ENCODE assay signal across 13 cellular contexts in genomic region chr10:34916368-34916767, GRCh38.
DNase-seq lines count a peak whose midpoint lies in the region; ATAC-seq and TF ChIP-seq lines count a peak whose summit lies in the region.
"Had no signal": no experiment of that assay in that cellular context is flagged by ENCODE, and none has a peak within 500 bp of the region (broad histone marks: within the 10 kb centered on the region; RNA-seq: fewer than 3 reads in every experiment).

No MANE protein-coding gene starts in this region.

- H3K4me1 ChIP-seq in GM23248 (ENCODE audit: insufficient read depth) (peaks cover 12% of the 10 kb centered on the region), foreskin keratinocyte (no peaks in the 10 kb centered on the region)
- no peaks in the 10 kb centered on the region for H3K4me1 ChIP-seq in naive thymus-derived CD4-positive, alpha-beta T cell (ENCODE audit: control insufficient read depth in 2 of 2, insufficient read depth in 2 of 2, low read length in 2 of 2)
- H3K4me1 ChIP-seq: Caco-2 had no signal

- H3K36me3 Mint-ChIP-seq in naive thymus-derived CD4-positive, alpha-beta T cell = no peaks in the 10 kb centered on the region
- H3K36me3 Mint-ChIP-seq: naive B cell had no signal

- CTCF ChIA-PET in AG04449 (lab: Yijun Ruan, JAX) = interaction anchor here (1.6 kb wide), 1 partner anchor 262 kb away, joined by 4 read pairs; no protein-coding TSS in a partner anchor
- CTCF ChIA-PET in naive thymus-derived CD4-positive, alpha-beta T cell (lab: Charles Lee) = no interaction called here

- no peaks in the 10 kb centered on the region for H4K20me1 ChIP-seq in GM23248 (ENCODE audit: insufficient read depth)

- no peak overlapping the region for H3K4me3 Mint-ChIP-seq in naive thymus-derived CD4-positive, alpha-beta T cell
- H3K4me3 Mint-ChIP-seq: activated B cell treated with CpG ODN at 0.5 μM for 24 hours, naive B cell had no signal

- peak overlapping the region; percentile 27 for H3K4me2 ChIP-seq in GM23248 (ENCODE audit: unreplicated experiment)

- no peaks in the 10 kb centered on the region for H3K9me3 ChIP-seq in GM23248 (ENCODE audit: low read depth)
- no peaks in the 10 kb centered on the region for H3K9me3 ChIP-seq in naive thymus-derived CD4-positive, alpha-beta T cell (ENCODE audit: control insufficient read depth in 2 of 3, low read length in 3 of 3)
- H3K9me3 ChIP-seq: Caco-2 had no signal

- in situ Hi-C loops in GM23248 (cut with MboI) (no loop called here), GM13977 (cut with MboI; ENCODE audit: low pct_unique_long_range_greater_than_20kb, low sequenced_read_pairs, unreplicated experiment) (no loop called here)

- ATAC-seq in foreskin keratinocyte = peak; percentile 87
- ATAC-seq in naive thymus-derived CD4-positive, alpha-beta T cell = no peak

- H3K27ac ChIP-seq in GM23248 = peak overlapping the region; percentile 53
- peak overlapping the region; percentile 34 for H3K27ac ChIP-seq in foreskin keratinocyte
- H3K27ac ChIP-seq in naive thymus-derived CD4-positive, alpha-beta T cell (ENCODE audit: low read depth, low read length) = no peak overlapping the region

- DNase-seq in AG04449 (ENCODE audit: low read depth, low spot score) = peak; percentile 71
- DNase-seq in GM23248 = peak; percentile 92
- peak; percentile 33 for DNase-seq in SW480 (ENCODE audit: low spot score)
- DNase-seq in foreskin keratinocyte = peak; percentile 68 to 73
- no peak for DNase-seq in Kasumi-1 (lab: John Stamatoyannopoulos, UW)
- no peak for DNase-seq in GM13977 (ENCODE audit: low spot score)
- DNase-seq in activated naive CD4-positive, alpha-beta T cell (lab: John Stamatoyannopoulos, UW) = no peak
- DNase-seq in naive thymus-derived CD4-positive, alpha-beta T cell = no peak
- DNase-seq: activated B cell treated with CpG ODN at 0.5 μM for 24 hours; naive B cell; NCI-H2081 treated with DMSO at 0.1 percent for 48 hours; stimulated activated CD4-positive, alpha-beta T cell treated with anti-CD3 and anti-CD28 coated beads, Interleukin-2, amount 100 ng/mL, for 48 hours had no signal

- H3K9ac ChIP-seq in GM23248 = peak overlapping the region; percentile 23; the same call in 1 of the 2 replicates

- no peaks in the 10 kb centered on the region for H3K79me2 ChIP-seq in GM23248 (ENCODE audit: insufficient read depth)

- no peak overlapping the region for H3K27ac Mint-ChIP-seq in naive thymus-derived CD4-positive, alpha-beta T cell
- H3K27ac Mint-ChIP-seq: activated B cell treated with CpG ODN at 0.5 μM for 24 hours, naive B cell had no signal

- H3K4me3 ChIP-seq in AG04449 (ENCODE audit: low read depth, low read length) (no peak overlapping the region), GM23248 (no peak overlapping the region)
- no peak overlapping the region for H3K4me3 ChIP-seq in naive thymus-derived CD4-positive, alpha-beta T cell (ENCODE audit: low read length)

- H2AFZ ChIP-seq in GM23248 = peak overlapping the region; percentile 26; the same call in 1 of the 2 replicates

- TF ChIP-seq CTCF in AG04449 (IDR thresholded peaks at IDR 0.05; ENCODE audit: insufficient read depth, low read length, missing control alignments) = no peak
- TF ChIP-seq CTCF in foreskin keratinocyte (conservative IDR thresholded peaks at IDR 0.05) = no peak
- no peak for TF ChIP-seq CTCF in GM13977 (IDR thresholded peaks at IDR 0.05; ENCODE audit: extremely low read depth, insufficient read depth, missing control alignments)

- WGBS in GM23248 (ENCODE audit: low coverage in 1 of 2, low lambda C conversion rate in 2 of 2, missing lambda C conversion rate in 2 of 2), 2 experiments = 2% methylated on average over 3 of the region's 3 CpGs

- H3F3A ChIP-seq in GM23248 (ENCODE audit: insufficient read depth) = peaks cover 12% of the 10 kb centered on the region

- H3K27me3 Mint-ChIP-seq in naive thymus-derived CD4-positive, alpha-beta T cell = peaks cover 0 to 19% (median 0%) of the 10 kb centered on the region in 5 donors

- H3K27me3 ChIP-seq in GM23248 (replicated peaks; ENCODE audit: insufficient read depth) (no peaks in the 10 kb centered on the region), foreskin keratinocyte (no peaks in the 10 kb centered on the region)
- no peaks in the 10 kb centered on the region for H3K27me3 ChIP-seq in naive thymus-derived CD4-positive, alpha-beta T cell (ENCODE audit: control insufficient read depth in 2 of 2, insufficient read depth in 2 of 2, low read length in 2 of 2)

- peaks cover 0 to 1% (median 0%) of the 10 kb centered on the region in 11 donors for H3K9me3 Mint-ChIP-seq in naive thymus-derived CD4-positive, alpha-beta T cell
- H3K9me3 Mint-ChIP-seq: activated B cell treated with CpG ODN at 0.5 μM for 24 hours had no signal

- H3K36me3 ChIP-seq in GM23248 (ENCODE audit: low read depth) = no peaks in the 10 kb centered on the region
- H3K36me3 ChIP-seq in naive thymus-derived CD4-positive, alpha-beta T cell (ENCODE audit: control insufficient read depth in 2 of 3, insufficient read depth in 3 of 3, low read length in 3 of 3) = no peaks in the 10 kb centered on the region

- POLR2A ChIA-PET in AG04449 (lab: Yijun Ruan, JAX) = interaction anchor here (1.2 kb wide), 1 partner anchor 8 kb away, joined by 3 read pairs; no protein-coding TSS in a partner anchor
- POLR2A ChIA-PET in naive thymus-derived CD4-positive, alpha-beta T cell (lab: Charles Lee) = interaction anchor here (0.7 kb wide), 1 partner anchor 18 kb away, joined by 3 read pairs; no protein-coding TSS in a partner anchor

- no peaks in the 10 kb centered on the region for H3K4me1 Mint-ChIP-seq in naive thymus-derived CD4-positive, alpha-beta T cell
- H3K4me1 Mint-ChIP-seq: activated B cell treated with CpG ODN at 0.5 μM for 24 hours, naive B cell had no signal

- intact Hi-C loops in naive thymus-derived CD4-positive, alpha-beta T cell (cut with micrococcal nuclease) = no loop called here

- no peaks in the 10 kb centered on the region for H3K9me2 ChIP-seq in GM23248 (ENCODE audit: insufficient read depth)

Comparison
In these comparisons a context has a peak if more than half of its experiments do, and no peak if none do; other contexts are left out.
1. DNase-seq: peak in AG04449 (single experiment), GM23248 (single experiment), SW480 (single experiment) and foreskin keratinocyte (2 of 2); none in Kasumi-1 (0 of 2), GM13977 (single experiment), activated naive CD4-positive, alpha-beta T cell (0 of 4) and naive thymus-derived CD4-positive, alpha-beta T cell (0 of 9).